Comparison of ENCODE assay signal across 9 cellular contexts in genomic region chr19:34662919-34663318, GRCh38. TPM values are rescaled to one million over a fixed set of nuclear protein-coding genes. Genes with fewer than 3 reads are reported as not detected.
DNase-seq lines count a peak whose midpoint lies in the region; ATAC-seq and TF ChIP-seq lines count a peak whose summit lies in the region.
"Had no signal": no experiment of that assay in that cellular context is flagged by ENCODE, and none has a peak within 500 bp of the region (broad histone marks: within the 10 kb centered on the region; RNA-seq: fewer than 3 reads in every experiment).

No MANE protein-coding gene starts in this region.

- H3K9ac ChIP-seq in PC-3 (ENCODE audit: low read length) (no peak overlapping the region), smooth muscle cell (ENCODE audit: low read depth) (no peak overlapping the region)

- DNase-seq in COR-L47 (lab: John Stamatoyannopoulos, UW): peak; percentile 75
- peak; percentile 20 for DNase-seq in HCEC 1CT
- peak; percentile 36 for DNase-seq in PC-3
- no peak for DNase-seq in brain microvascular endothelial cell
- peak; percentile 42 for DNase-seq in pons (ENCODE audit: low spot score)
- no peak for DNase-seq in smooth muscle cell (lab: John Stamatoyannopoulos, UW; ENCODE audit: unreplicated experiment)

- H3K4me1 ChIP-seq in PC-3 (ENCODE audit: insufficient read depth, low read length): no peaks in the 10 kb centered on the region
- H3K4me1 ChIP-seq in smooth muscle cell (ENCODE audit: low read depth): no peaks in the 10 kb centered on the region

- H4K20me1 ChIP-seq in PC-3 (ENCODE audit: low read length): no peaks in the 10 kb centered on the region
- no peaks in the 10 kb centered on the region for H4K20me1 ChIP-seq in smooth muscle cell (ENCODE audit: low read depth)

- in situ Hi-C loops in brain microvascular endothelial cell (cut with HindIII; ENCODE audit: low pct_ligation_motif_present, low sequenced_read_pairs): no loop called here

- intact Hi-C loops in PC-3 (cut with micrococcal nuclease): no loop called here

- H3K9me3 ChIP-seq in PC-3 (ENCODE audit: low read length) (no peaks in the 10 kb centered on the region), smooth muscle cell (replicated peaks; ENCODE audit: low read depth) (no peaks in the 10 kb centered on the region)
- H3K9me3 ChIP-seq: SJSA1 had no signal

- H3K27ac ChIP-seq in PC-3 (ENCODE audit: low read length): no peak overlapping the region
- no peak overlapping the region for H3K27ac ChIP-seq in brain microvascular endothelial cell
- H3K27ac ChIP-seq in smooth muscle cell (ENCODE audit: low read depth): no peak overlapping the region
- H3K27ac ChIP-seq: SJSA1 had no signal

- H3K79me2 ChIP-seq in PC-3 (ENCODE audit: low read length) (no peaks in the 10 kb centered on the region), smooth muscle cell (ENCODE audit: low read depth) (no peaks in the 10 kb centered on the region)

- no TSS peak for BruUV-seq in PC-3 (replicated peaks; lab: Mats Ljungman, UMichigan)

- no peak overlapping the region for H3K4me2 ChIP-seq in PC-3 (ENCODE audit: low read length)
- no peak overlapping the region for H3K4me2 ChIP-seq in smooth muscle cell

- POLR2A ChIA-PET in PC-3 (lab: Charles Lee; ENCODE audit: unreplicated experiment): no interaction called here

- H3K36me3 ChIP-seq in PC-3 (ENCODE audit: low read depth, low read length): no peaks in the 10 kb centered on the region
- no peaks in the 10 kb centered on the region for H3K36me3 ChIP-seq in brain microvascular endothelial cell (replicated peaks)
- H3K36me3 ChIP-seq in smooth muscle cell (ENCODE audit: low read depth): no peaks in the 10 kb centered on the region
- H3K36me3 ChIP-seq: SJSA1 had no signal

- H3K4me3 ChIP-seq in PC-3 (ENCODE audit: low read length) (no peak overlapping the region), brain microvascular endothelial cell (ENCODE audit: low read depth, low read length) (no peak overlapping the region), smooth muscle cell (no peak overlapping the region)
- H3K4me3 ChIP-seq: SJSA1 had no signal

- no peaks in the 10 kb centered on the region for H3K9me2 ChIP-seq in PC-3 (replicated peaks; ENCODE audit: low read length)

- H3F3A ChIP-seq in PC-3 (ENCODE audit: low read length, unreplicated experiment) (no peaks in the 10 kb centered on the region), smooth muscle cell (ENCODE audit: low read depth) (no peaks in the 10 kb centered on the region)

- ATAC-seq in PC-3 (peak; percentile 62; the same call in 1 of the 2 replicates), GM21528 (IDR thresholded peaks at IDR 0.05; ENCODE audit: low FRiP score, unreplicated experiment) (no peak), GM19463 (IDR thresholded peaks at IDR 0.05; ENCODE audit: unreplicated experiment) (no peak)

- TF ChIP-seq CTCF in PC-3 (conservative IDR thresholded peaks at IDR 0.05; ENCODE audit: low read depth, low read length) (peak; percentile 63), brain microvascular endothelial cell (IDR thresholded peaks at IDR 0.05; ENCODE audit: low read depth, low read length, missing control alignments) (peak; percentile 36), smooth muscle cell (IDR thresholded peaks at IDR 0.05; ENCODE audit: borderline replicate concordance, insufficient read depth, poor library complexity, severe bottlenecking) (no peak)

- H3K27me3 ChIP-seq in PC-3 (ENCODE audit: low read length) (no peaks in the 10 kb centered on the region), brain microvascular endothelial cell (replicated peaks) (no peaks in the 10 kb centered on the region), smooth muscle cell (ENCODE audit: low read depth) (no peaks in the 10 kb centered on the region)
- H3K27me3 ChIP-seq: SJSA1 had no signal

- CTCF ChIA-PET in PC-3 (lab: Charles Lee): no interaction called here

- no peak overlapping the region for H2AFZ ChIP-seq in PC-3 (ENCODE audit: low read length)
- no peak overlapping the region for H2AFZ ChIP-seq in smooth muscle cell (ENCODE audit: low read depth)

- WGBS in smooth muscle cell (ENCODE audit: low lambda C conversion rate): 31% methylated on average over 5 of the region's 5 CpGs

RNA-seq across cellular contexts. Expression of gene SCGB2B2, which starts 14.0 kb away (rescaled TPM):
- not detected in 2 replicates for total RNA-seq in PC-3 (2014; rRNA removed)
- not detected in 2 replicates for total RNA-seq in smooth muscle cell
- polyA plus RNA-seq in smooth muscle cell: 0.73 TPM in 1 of 2 replicates, not detected in the other
- total RNA-seq: SJSA1 had no signal

RNA-seq across cellular contexts. Expression of gene ZNF302, which starts 14.6 kb away (rescaled TPM):
- total RNA-seq in PC-3 (2014; rRNA removed) (7.3 and 15.9 TPM in 2 replicates), smooth muscle cell (16.0 and 34.6 TPM in 2 replicates)
- polyA plus RNA-seq in smooth muscle cell: 11.5 and 17.5 TPM in 2 replicates

Comparison
In these comparisons a context has a peak if more than half of its experiments do, and no peak if none do; other contexts are left out.
1. DNase-seq: peak in COR-L47 (single experiment), HCEC 1CT (single experiment), PC-3 (single experiment) and pons (single experiment); none in brain microvascular endothelial cell (single experiment) and smooth muscle cell (single experiment).